8 cellular contexts compared by ENCODE assay signal in the genomic region with DNA sequence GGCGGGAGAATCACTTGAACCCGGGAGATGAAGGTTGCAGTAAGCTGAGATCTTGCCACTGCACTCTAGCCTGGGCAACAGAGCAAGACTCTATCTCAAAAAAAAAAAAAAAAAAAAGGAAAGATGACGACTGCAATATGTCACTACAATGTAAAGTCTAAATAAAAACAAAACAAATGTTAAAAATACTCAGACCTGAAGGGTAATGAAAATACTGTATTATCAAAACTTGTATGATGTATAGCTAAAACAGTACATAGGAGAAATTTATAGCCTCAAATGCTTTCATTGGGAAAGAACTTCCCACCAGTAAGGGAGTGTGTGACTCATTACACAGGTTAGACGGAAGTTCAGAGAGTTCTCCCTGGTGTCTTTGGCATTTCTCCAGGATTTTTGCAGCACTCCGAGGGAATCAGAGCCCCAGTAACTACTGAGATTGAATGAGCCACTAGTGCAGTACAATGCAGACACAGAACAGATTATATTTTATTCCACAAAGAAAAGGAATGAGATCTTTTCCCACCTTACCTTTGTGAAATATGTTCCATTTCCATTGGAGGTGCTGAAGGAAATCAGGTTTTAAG. TPM values are rescaled to one million over a fixed set of nuclear protein-coding genes. Genes with fewer than 3 reads are reported as not detected.
A peak's percentile ranks its signal among the peaks of the same experiment; 100 is the strongest.
DNase-seq lines count a peak whose midpoint lies in the region; ATAC-seq and TF ChIP-seq lines count a peak whose summit lies in the region.

No MANE protein-coding gene starts in this region.

- no peak overlapping the region for H3K4me3 Mint-ChIP-seq in T-cell
- no peak overlapping the region for H3K4me3 Mint-ChIP-seq in activated naive CD4-positive, alpha-beta T cell treated with anti-CD3 and anti-CD28 coated beads for 36 hours

- H3K4me1 ChIP-seq in body of pancreas, result no peaks in the 10 kb centered on the region

- H3K27me3 Mint-ChIP-seq in T-cell, result peaks cover 1 to 3% of the 10 kb centered on the region in 2 donors
- H3K27me3 Mint-ChIP-seq in activated naive CD4-positive, alpha-beta T cell treated with anti-CD3 and anti-CD28 coated beads for 36 hours (ENCODE audit: low read depth), result no peaks in the 10 kb centered on the region

- H3K36me3 ChIP-seq in body of pancreas (replicated peaks in 1 of 2; ENCODE audit: insufficient read depth in 1 of 2, low read depth in 2 of 2), result no peaks in the 10 kb centered on the region

- no peak overlapping the region for H3K27ac Mint-ChIP-seq in T-cell
- no peak overlapping the region for H3K27ac Mint-ChIP-seq in activated naive CD4-positive, alpha-beta T cell treated with anti-CD3 and anti-CD28 coated beads for 36 hours

- peak overlapping the region in 1 of 4 donors; percentile 6 for H3K27ac ChIP-seq in body of pancreas

- no peaks in the 10 kb centered on the region for H3K4me1 Mint-ChIP-seq in T-cell
- peaks cover 3% of the 10 kb centered on the region for H3K4me1 Mint-ChIP-seq in activated naive CD4-positive, alpha-beta T cell treated with anti-CD3 and anti-CD28 coated beads for 36 hours (ENCODE audit: low read depth)

- intact Hi-C loops in body of pancreas (cut with DNase I), result no loop called here
- intact Hi-C loops in activated naive CD4-positive, alpha-beta T cell treated with anti-CD3 and anti-CD28 coated beads for 36 hours (cut with micrococcal nuclease), result no loop called here

- no peak for TF ChIP-seq POLR2A in body of pancreas (IDR thresholded peaks at IDR 0.05)

- no peaks in the 10 kb centered on the region for H3K36me3 Mint-ChIP-seq in T-cell
- H3K36me3 Mint-ChIP-seq in activated naive CD4-positive, alpha-beta T cell treated with anti-CD3 and anti-CD28 coated beads for 36 hours (ENCODE audit: low read depth), result no peaks in the 10 kb centered on the region

- H3K4me3 ChIP-seq in body of pancreas, result no peak overlapping the region

- ATAC-seq in body of pancreas, result peak; percentile 91
- no peak for ATAC-seq in T-cell (replicated peaks in 1 of 4)
- ATAC-seq in HG02852 (IDR thresholded peaks at IDR 0.05; ENCODE audit: unreplicated experiment), result no peak

- H3K9me3 ChIP-seq in body of pancreas, result no peaks in the 10 kb centered on the region

- peak; percentile 79 for DNase-seq in EH (ENCODE audit: low read depth)
- peak; percentile 40 for DNase-seq in NCI-H2029 treated with DMSO at 0.1 percent for 48 hours (lab: John Stamatoyannopoulos, UW)
- DNase-seq in body of pancreas, result peak in 3 of 4 donors; percentile 28 to 70 (median 63)
- DNase-seq in lung microvascular endothelial cell (ENCODE audit: low read depth in 2 of 2), result peak; percentile 92 to 93
- DNase-seq in T-cell, result no peak
- no peak for DNase-seq in activated naive CD4-positive, alpha-beta T cell treated with anti-CD3 and anti-CD28 coated beads for 36 hours
- no peak for DNase-seq in AG20443 (ENCODE audit: low spot score)

- H3K9me3 Mint-ChIP-seq in T-cell, result no peaks in the 10 kb centered on the region
- H3K9me3 Mint-ChIP-seq in activated naive CD4-positive, alpha-beta T cell treated with anti-CD3 and anti-CD28 coated beads for 36 hours, result no peaks in the 10 kb centered on the region

- 49 to 56% methylated on average over 5 of the region's 5 CpGs for WGBS in body of pancreas, 2 donors

- no peaks in the 10 kb centered on the region for H3K27me3 ChIP-seq in body of pancreas

- CTCF ChIA-PET in T-cell (lab: Charles Lee), result no interaction called here
- CTCF ChIA-PET in activated naive CD4-positive, alpha-beta T cell treated with anti-CD3 and anti-CD28 coated beads for 36 hours (lab: Charles Lee), result no interaction called here

- POLR2A ChIA-PET in T-cell (lab: Charles Lee), result no interaction called here

- TF ChIP-seq CTCF in body of pancreas (IDR thresholded peaks at IDR 0.05), result no peak

RNA-seq across cellular contexts. Expression of gene RALGAPB, which starts 12.5 kb away (rescaled TPM):
- total RNA-seq in body of pancreas (10 to 100 TPM; 23.1 to 24.4 TPM), lung microvascular endothelial cell (13.9 and 14.8 TPM in 2 replicates), T-cell (10 to 100 TPM; 42.7 to 50.1 (median 46.1) TPM)
- total RNA-seq in activated naive CD4-positive, alpha-beta T cell treated with anti-CD3 and anti-CD28 coated beads for 36 hours, result 10 to 100 TPM; 22.1 to 24.0 TPM

RNA-seq across cellular contexts. Expression of gene SNHG17, which starts 25.0 kb away (rescaled TPM):
- total RNA-seq in body of pancreas (10 to 100 TPM; 18.2 to 42.5 TPM), lung microvascular endothelial cell (3.1 and 4.0 TPM in 2 replicates), T-cell (10 to 100 TPM; 46.7 to 77.9 (median 67.6) TPM)
- total RNA-seq in activated naive CD4-positive, alpha-beta T cell treated with anti-CD3 and anti-CD28 coated beads for 36 hours, result 10 to 100 TPM; 69.1 to 72.9 TPM

Comparison
In these comparisons a context has a peak if more than half of its experiments do, and no peak if none do; other contexts are left out.
1. DNase-seq: peak in EH (single experiment), NCI-H2029 treated with DMSO at 0.1 percent for 48 hours (single experiment), body of pancreas (3 of 4) and lung microvascular endothelial cell (2 of 2); none in T-cell (0 of 34), activated naive CD4-positive, alpha-beta T cell treated with anti-CD3 and anti-CD28 coated beads for 36 hours (single experiment) and AG20443 (single experiment).